16 cellular contexts compared by ENCODE assay signal in genomic region chr10:96842896-96843723, GRCh38. TPM values are rescaled to one million over a fixed set of nuclear protein-coding genes. Genes with fewer than 3 reads are reported as not detected.
DNase-seq lines count a peak whose midpoint lies in the region; ATAC-seq, FAIRE-seq and TF ChIP-seq lines count a peak whose summit lies in the region.
"Had no signal": no experiment of that assay in that cellular context is flagged by ENCODE, and none has a peak within 500 bp of the region (broad histone marks: within the 10 kb centered on the region; RNA-seq: fewer than 3 reads in every experiment).

No MANE protein-coding gene starts in this region.

- H4K91ac ChIP-seq in H9 (ENCODE audit: insufficient read length, low read depth, low read length) (no peak overlapping the region), trophoblast cell (ENCODE audit: low read depth, low read length) (peak overlapping the region; percentile 76)

- H2AK5ac ChIP-seq in H9 (ENCODE audit: insufficient read length, low read length) (no peak overlapping the region), trophoblast cell (ENCODE audit: low read length) (peak overlapping the region; percentile 74)

- H3K79me2 ChIP-seq in H9 (ENCODE audit: insufficient read depth, low read length) (peaks cover 22% of the 10 kb centered on the region; the same call in 1 of the 2 replicates), astrocyte (ENCODE audit: insufficient read depth, low read length) (peaks cover 100% of the 10 kb centered on the region), trophoblast cell (ENCODE audit: control insufficient read depth, insufficient read depth, low read length, poor library complexity) (peaks cover 12% of the 10 kb centered on the region)

- H3K18ac ChIP-seq in H9 (ENCODE audit: insufficient read length, low read depth, low read length) (no peak overlapping the region), trophoblast cell (ENCODE audit: low read length) (peak overlapping the region; percentile 61)

- no peak overlapping the region for H3K56ac ChIP-seq in H9 (ENCODE audit: insufficient read length, low read depth, low read length)

- H4K12ac ChIP-seq in trophoblast cell (ENCODE audit: low read depth, low read length), result no peak overlapping the region

- no peaks in the 10 kb centered on the region for H3K36me3 ChIP-seq in astrocyte (ENCODE audit: insufficient read depth, low read length)
- H3K36me3 ChIP-seq in trophoblast cell (ENCODE audit: control insufficient read depth in 1 of 2, insufficient read depth in 2 of 2, low read length in 2 of 2), result no peaks in the 10 kb centered on the region
- H3K36me3 ChIP-seq: gastroesophageal sphincter, tibial artery had no signal

- H3K4ac ChIP-seq in H9 (ENCODE audit: low read depth, low read length), result no peak overlapping the region
- H3K4ac ChIP-seq in trophoblast cell (ENCODE audit: low read depth, low read length), result peak overlapping the region; percentile 89

- no peak overlapping the region for H4K5ac ChIP-seq in H9 (ENCODE audit: insufficient read length, low read depth, low read length)

- H3K4me1 ChIP-seq in H9 (ENCODE audit: insufficient read depth, low read length), result peaks cover 7% of the 10 kb centered on the region; the same call in 1 of the 2 replicates
- peaks cover 8% of the 10 kb centered on the region for H3K4me1 ChIP-seq in astrocyte (ENCODE audit: insufficient read depth, low read length)
- peaks cover 5 to 14% of the 10 kb centered on the region in 2 experiments for H3K4me1 ChIP-seq in trophoblast cell (ENCODE audit: control insufficient read depth in 1 of 2, insufficient read depth in 2 of 2, low read length in 2 of 2)

- H3K36me3 Mint-ChIP-seq in H9 (ENCODE audit: insufficient read depth in 1 of 3, low read depth in 3 of 3) (peaks cover 0 to 10% (median 3%) of the 10 kb centered on the region in 3 experiments; a peak in 6 of 7 replicates), astrocyte (ENCODE audit: low read depth, unreplicated experiment) (peaks cover 2% of the 10 kb centered on the region), CD14-positive monocyte (peaks cover 5 to 8% of the 10 kb centered on the region in 2 donors)

- H3K4me2 ChIP-seq in H9 (ENCODE audit: insufficient read depth, insufficient read length, low read length) (no peak overlapping the region), astrocyte (ENCODE audit: low read length) (no peak overlapping the region), trophoblast cell (ENCODE audit: low read length) (no peak overlapping the region)

- no peak overlapping the region for H3K14ac ChIP-seq in H9 (ENCODE audit: insufficient read depth, low read length)
- H3K14ac ChIP-seq in trophoblast cell (ENCODE audit: low read length), result peak overlapping the region; percentile 79

- H2BK12ac ChIP-seq in H9 (ENCODE audit: insufficient read length, low read depth, low read length), result no peak overlapping the region
- peak overlapping the region; percentile 94 for H2BK12ac ChIP-seq in trophoblast cell (ENCODE audit: low read length)

- H2BK5ac ChIP-seq in H9 (ENCODE audit: insufficient read length, low read length) (no peak overlapping the region), trophoblast cell (ENCODE audit: low read depth, low read length, poor library complexity) (peak overlapping the region; percentile 93)

- no peak overlapping the region for H3K27ac ChIP-seq in H9 (ENCODE audit: insufficient read length, low read depth, low read length)
- no peak overlapping the region for H3K27ac ChIP-seq in astrocyte (ENCODE audit: low read depth, low read length)
- H3K27ac ChIP-seq in trophoblast cell (ENCODE audit: low read depth, low read length), result peak overlapping the region; percentile 69
- H3K27ac ChIP-seq: gastroesophageal sphincter, parathyroid adenoma, tibial artery had no signal

- no peaks in the 10 kb centered on the region for H3K9me3 Mint-ChIP-seq in H9
- no peaks in the 10 kb centered on the region for H3K9me3 Mint-ChIP-seq in astrocyte (ENCODE audit: unreplicated experiment)
- H3K9me3 Mint-ChIP-seq in CD14-positive monocyte, result no peaks in the 10 kb centered on the region
- H3K9me3 Mint-ChIP-seq: T-cell had no signal

- H3K27ac Mint-ChIP-seq in H9, result peak overlapping the region; percentile 87 to 90 (median 90); a peak in 6 of 7 replicates
- H3K27ac Mint-ChIP-seq in astrocyte (ENCODE audit: unreplicated experiment), result peak overlapping the region; percentile 66
- peak overlapping the region in 3 of 7 donors; percentile 49 to 59 (median 52) for H3K27ac Mint-ChIP-seq in CD14-positive monocyte
- H3K27ac Mint-ChIP-seq: activated CD8-positive, alpha-beta T cell treated with anti-CD3 and anti-CD28 coated beads, Interleukin-2, amount 10 ng/mL, durations not matched to agents 7 days and 5 days; T-cell had no signal

- no peaks in the 10 kb centered on the region for H3K9me3 ChIP-seq in H9 (ENCODE audit: control insufficient read depth, low read depth, low read length)
- no peaks in the 10 kb centered on the region for H3K9me3 ChIP-seq in astrocyte (ENCODE audit: insufficient read depth, low read depth, low read length)
- no peaks in the 10 kb centered on the region for H3K9me3 ChIP-seq in trophoblast cell (ENCODE audit: insufficient read depth, low read depth, low read length)
- H3K9me3 ChIP-seq: gastroesophageal sphincter, tibial artery had no signal

- H4K20me1 ChIP-seq in H9 (ENCODE audit: control insufficient read depth, insufficient read depth, insufficient read length) (no peaks in the 10 kb centered on the region), astrocyte (ENCODE audit: insufficient read depth, low read length) (peaks cover 94% of the 10 kb centered on the region)

- H2BK15ac ChIP-seq in H9 (ENCODE audit: low read depth, low read length), result no peak overlapping the region

- FAIRE-seq in astrocyte (lab: Jason Lieb, UNC), result no peak
- FAIRE-seq: small intestine had no signal

- TF ChIP-seq CTCF in H9 (conservative IDR thresholded peaks at IDR 0.05) (no peak), astrocyte (IDR thresholded peaks at IDR 0.05; ENCODE audit: insufficient read depth, low read depth, low read length) (no peak), CD14-positive monocyte (IDR thresholded peaks at IDR 0.05) (no peak)

- H3K27me3 ChIP-seq in H9 (ENCODE audit: insufficient read depth, low read length) (no peaks in the 10 kb centered on the region), astrocyte (ENCODE audit: insufficient read depth, low read length) (no peaks in the 10 kb centered on the region), trophoblast cell (ENCODE audit: insufficient read depth, low read length) (no peaks in the 10 kb centered on the region)
- H3K27me3 ChIP-seq: gastroesophageal sphincter, tibial artery had no signal

- H3K4me3 ChIP-seq in astrocyte (ENCODE audit: insufficient read depth, low read depth, low read length) (no peak overlapping the region), trophoblast cell (ENCODE audit: low read depth, low read length) (no peak overlapping the region)
- H3K4me3 ChIP-seq: gastroesophageal sphincter, tibial artery had no signal

- H3K4me1 Mint-ChIP-seq in H9 (peaks cover 53 to 60% of the 10 kb centered on the region in 2 experiments), astrocyte (ENCODE audit: low read depth, unreplicated experiment) (peaks cover 31% of the 10 kb centered on the region), CD14-positive monocyte (peaks cover 40% of the 10 kb centered on the region)

- ATAC-seq in left colon, result peak; percentile 62
- ATAC-seq: activated CD8-positive, alpha-beta T cell treated with anti-CD3 and anti-CD28 coated beads, Interleukin-2, amount 10 ng/mL, durations not matched to agents 7 days and 5 days; gastroesophageal sphincter; T-cell had no signal

- intact Hi-C loops in left colon (cut with DNase I, micrococcal nuclease), result no loop called here
- intact Hi-C loops in CD14-positive monocyte (cut with micrococcal nuclease), result no loop called here

- H2BK20ac ChIP-seq in H9 (ENCODE audit: low read depth, low read length, poor library complexity, severe bottlenecking), result no peak overlapping the region

- H2BK120ac ChIP-seq in H9 (ENCODE audit: low read depth, low read length, poor library complexity, severe bottlenecking) (no peak overlapping the region), trophoblast cell (ENCODE audit: insufficient read depth, low read length, poor library complexity) (peak overlapping the region; percentile 94)

- H3K79me1 ChIP-seq in H9 (ENCODE audit: insufficient read depth, low read depth, low read length, poor library complexity, severe bottlenecking) (peaks cover 6% of the 10 kb centered on the region), trophoblast cell (ENCODE audit: low read length) (peaks cover 3% of the 10 kb centered on the region)

- no peak overlapping the region for H2AFZ ChIP-seq in H9 (ENCODE audit: low read length)
- no peak overlapping the region for H2AFZ ChIP-seq in astrocyte (ENCODE audit: low read depth, low read length)
- peak overlapping the region; percentile 41 for H2AFZ ChIP-seq in trophoblast cell (ENCODE audit: insufficient read depth, low read length, poor library complexity)
- H2AFZ ChIP-seq: parathyroid adenoma had no signal

- no peak overlapping the region for H3K4me3 Mint-ChIP-seq in H9
- H3K4me3 Mint-ChIP-seq in astrocyte (ENCODE audit: unreplicated experiment), result no peak overlapping the region
- H3K4me3 Mint-ChIP-seq in CD14-positive monocyte, result no peak overlapping the region
- H3K4me3 Mint-ChIP-seq: activated CD8-positive, alpha-beta T cell treated with anti-CD3 and anti-CD28 coated beads, Interleukin-2, amount 10 ng/mL, durations not matched to agents 7 days and 5 days; T-cell had no signal

- H3K27me3 Mint-ChIP-seq in H9 (ENCODE audit: low read depth) (no peaks in the 10 kb centered on the region), astrocyte (ENCODE audit: low read depth, unreplicated experiment) (no peaks in the 10 kb centered on the region), CD14-positive monocyte (ENCODE audit: low read depth in 3 of 3) (no peaks in the 10 kb centered on the region)
- H3K27me3 Mint-ChIP-seq: T-cell had no signal

- 100% methylated on average over 1 of the region's 8 CpGs for WGBS in H9 (ENCODE audit: extremely low coverage, insufficient read length, low lambda C conversion rate)
- WGBS in trophoblast cell (ENCODE audit: extremely low coverage, insufficient coverage, insufficient read length), result no CpG with 5 or more reads among the region's 8 CpGs

- H3K23me2 ChIP-seq in H9 (ENCODE audit: insufficient read length, low read depth, low read length, poor library complexity, severe bottlenecking), result no peaks in the 10 kb centered on the region

- H3T11ph ChIP-seq in H9 (ENCODE audit: low read length), result no peak overlapping the region

- H3K9ac ChIP-seq in H9 (ENCODE audit: extremely low read depth, insufficient read length, low read length) (no peak overlapping the region), astrocyte (ENCODE audit: low read length) (no peak overlapping the region), trophoblast cell (ENCODE audit: low read length) (no peak overlapping the region)
- H3K9ac ChIP-seq: parathyroid adenoma had no signal

- H3K23ac ChIP-seq in H9 (ENCODE audit: insufficient read length, low read depth, low read length), result no peak overlapping the region
- no peak overlapping the region for H3K23ac ChIP-seq in trophoblast cell (ENCODE audit: low read length)

- DNase-seq in H9 (no peak), astrocyte (ENCODE audit: low read depth) (no peak), left colon (no peak), trophoblast cell (peak in 1 of 2 donors; percentile 26), CD14-positive monocyte (ENCODE audit: low spot score) (no peak), iPS-NIHi11 (ENCODE audit: low spot score) (no peak), EL (no peak), GF-D8 (lab: John Stamatoyannopoulos, UW) (no peak)
- DNase-seq: activated CD8-positive, alpha-beta T cell treated with anti-CD3 and anti-CD28 coated beads, Interleukin-2, amount 10 ng/mL, durations not matched to agents 7 days and 5 days; Kasumi-1; NCI-H1417; small intestine; T-cell; tibial artery had no signal

- H4K8ac ChIP-seq in H9 (replicated peaks; ENCODE audit: insufficient read length, low read depth, low read length) (no peak overlapping the region), trophoblast cell (ENCODE audit: low read depth, low read length) (peak overlapping the region; percentile 62)

RNA-seq across cellular contexts. Expression of gene LCOR, which starts 11.0 kb away (rescaled TPM):
- 39.8 and 42.1 TPM in 2 replicates for total RNA-seq in H9 (2021)
- total RNA-seq in astrocyte, result 72.0 and 72.8 TPM in 2 replicates
- 10 to 100 TPM; 82.4 to 93.7 TPM for total RNA-seq in left colon
- polyA plus RNA-seq in trophoblast cell (2013), result 28.6 and 28.8 TPM in 2 replicates
- polyA plus RNA-seq in CD14-positive monocyte, result 10 to 100 TPM in 1 of 2 donors, 1 to 10 TPM in 1; 10.0 to 11.8 TPM
